13 cellular contexts compared by ENCODE assay signal in the genomic region with DNA sequence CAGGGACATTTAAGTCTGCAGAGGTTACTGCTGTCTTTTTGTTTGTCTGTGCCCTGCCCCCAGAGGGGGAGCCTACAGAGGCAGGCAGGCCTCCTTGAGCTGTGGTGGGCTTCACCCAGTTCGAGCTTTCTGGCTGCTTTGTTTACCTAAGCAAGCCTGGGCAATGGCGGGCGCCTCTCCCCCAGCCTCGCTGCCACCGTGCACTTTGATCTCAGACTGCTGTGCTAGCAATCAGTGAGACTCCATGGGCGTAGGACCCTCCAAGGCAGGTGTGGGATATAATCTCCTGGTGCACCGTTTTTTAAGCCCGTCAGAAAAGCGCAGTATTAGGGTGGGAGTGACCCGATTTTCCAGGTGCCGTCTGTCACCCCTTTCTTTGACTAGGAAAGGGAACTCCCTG. TPM values are rescaled to one million over a fixed set of nuclear protein-coding genes. Genes with fewer than 3 reads are reported as not detected.
"Had no signal": no experiment of that assay in that cellular context is flagged by ENCODE, and none has a peak within 500 bp of the region (broad histone marks: within the 10 kb centered on the region; RNA-seq: fewer than 3 reads in every experiment).

No MANE protein-coding gene starts in this region.

RNA-seq across cellular contexts. Expression of gene PKP1, which starts 43.7 kb away (rescaled TPM):
- total RNA-seq: activated B cell treated with CpG ODN at 0.5 μM for 24 hours; activated CD4-positive, alpha-beta memory T cell treated with anti-CD3 and anti-CD28 coated beads, Interleukin-2, amount 10 ng/mL, durations not matched to agents 7 days and 5 days; activated CD4-positive, alpha-beta T cell treated with anti-CD3 and anti-CD28 coated beads for 36 hours; activated CD4-positive, alpha-beta T cell treated with anti-CD3 and anti-CD28 coated beads, Interleukin-2, amount 10 ng/mL, durations not matched to agents 24 days and 14 days; activated CD4-positive, alpha-beta T cell treated with anti-CD3 and anti-CD28 coated beads, Interleukin-2, amount 10 ng/mL, durations not matched to agents 7 days and 5 days; activated CD8-positive, alpha-beta memory T cell treated with anti-CD3 and anti-CD28 coated beads for 36 hours; activated CD8-positive, alpha-beta memory T cell treated with anti-CD3 and anti-CD28 coated beads, Interleukin-2, amount 10 ng/mL, durations not matched to agents 7 days and 5 days; activated CD8-positive, alpha-beta T cell treated with anti-CD3 and anti-CD28 coated beads for 36 hours; activated CD8-positive, alpha-beta T cell treated with anti-CD3 and anti-CD28 coated beads, Interleukin-2, amount 10 ng/mL, durations not matched to agents 7 days and 5 days; T-helper 1 cell treated with Interleukin-12 subunit alpha and Interleukin-12 subunit beta and Interleukin-4 antibody, amounts not matched to agents 30 ng/mL and 1 ng/mL, for 36 hours; T-helper 17 cell; T-helper 2 cell treated with Interferon-gamma antibody and Interleukin-4, amounts not matched to agents 100 ng/mL and 5 ng/mL, for 36 hours had no signal

RNA-seq across cellular contexts. Expression of gene IGFN1, which starts 49.0 kb away (rescaled TPM):
- total RNA-seq: activated B cell treated with CpG ODN at 0.5 μM for 24 hours; activated CD4-positive, alpha-beta memory T cell treated with anti-CD3 and anti-CD28 coated beads, Interleukin-2, amount 10 ng/mL, durations not matched to agents 7 days and 5 days; activated CD4-positive, alpha-beta T cell treated with anti-CD3 and anti-CD28 coated beads for 36 hours; activated CD4-positive, alpha-beta T cell treated with anti-CD3 and anti-CD28 coated beads, Interleukin-2, amount 10 ng/mL, durations not matched to agents 24 days and 14 days; activated CD4-positive, alpha-beta T cell treated with anti-CD3 and anti-CD28 coated beads, Interleukin-2, amount 10 ng/mL, durations not matched to agents 7 days and 5 days; activated CD8-positive, alpha-beta memory T cell treated with anti-CD3 and anti-CD28 coated beads for 36 hours; activated CD8-positive, alpha-beta memory T cell treated with anti-CD3 and anti-CD28 coated beads, Interleukin-2, amount 10 ng/mL, durations not matched to agents 7 days and 5 days; activated CD8-positive, alpha-beta T cell treated with anti-CD3 and anti-CD28 coated beads for 36 hours; activated CD8-positive, alpha-beta T cell treated with anti-CD3 and anti-CD28 coated beads, Interleukin-2, amount 10 ng/mL, durations not matched to agents 7 days and 5 days; T-cell; T-helper 1 cell treated with Interleukin-12 subunit alpha and Interleukin-12 subunit beta and Interleukin-4 antibody, amounts not matched to agents 30 ng/mL and 1 ng/mL, for 36 hours; T-helper 17 cell; T-helper 2 cell treated with Interferon-gamma antibody and Interleukin-4, amounts not matched to agents 100 ng/mL and 5 ng/mL, for 36 hours had no signal
